In genomic region chr6:146914563-146915483, GRCh38 we compare ENCODE assay signal across 8 cellular contexts.
DNase-seq lines count a peak whose midpoint lies in the region; ATAC-seq and TF ChIP-seq lines count a peak whose summit lies in the region.

No MANE protein-coding gene starts in this region.

- H3K4me3 ChIP-seq in mucosa of rectum (ENCODE audit: low read length in 2 of 2), result no peak overlapping the region

- H3K27me3 Mint-ChIP-seq in effector memory CD8-positive, alpha-beta T cell, result peaks cover 8 to 10% of the 10 kb centered on the region in 2 donors

- H3K4me1 Mint-ChIP-seq in effector memory CD8-positive, alpha-beta T cell (ENCODE audit: low read depth in 2 of 2), result no peaks in the 10 kb centered on the region

- H3K9me3 Mint-ChIP-seq in effector memory CD8-positive, alpha-beta T cell, result no peaks in the 10 kb centered on the region

- ATAC-seq in HG03175 (IDR thresholded peaks at IDR 0.05; ENCODE audit: unreplicated experiment) (no peak), GM21526 (IDR thresholded peaks at IDR 0.05; ENCODE audit: low FRiP score, unreplicated experiment) (no peak)
- ATAC-seq in effector memory CD8-positive, alpha-beta T cell (replicated peaks), result no peak

- no peaks in the 10 kb centered on the region for H3K36me3 ChIP-seq in mucosa of rectum (ENCODE audit: control insufficient read depth in 2 of 2, insufficient read depth in 2 of 2, low read length in 2 of 2)

- CTCF ChIA-PET in HEK293T (lab: Yijun Ruan, JAX), result no interaction called here

- no peak overlapping the region for H3K27ac Mint-ChIP-seq in effector memory CD8-positive, alpha-beta T cell

- no peak overlapping the region for H3K9ac ChIP-seq in mucosa of rectum (ENCODE audit: low read depth in 1 of 2, low read length in 2 of 2)

- H3K27ac ChIP-seq in mucosa of rectum (ENCODE audit: low read depth in 2 of 2, low read length in 2 of 2), result peak overlapping the region; percentile 44 to 48

- H3K4me1 ChIP-seq in mucosa of rectum (ENCODE audit: control insufficient read depth in 2 of 2, insufficient read depth in 2 of 2, low read length in 2 of 2), result no peaks in the 10 kb centered on the region

- H3K9me3 ChIP-seq in mucosa of rectum (ENCODE audit: control insufficient read depth in 2 of 2, low read length in 2 of 2), result no peaks in the 10 kb centered on the region

- POLR2A ChIA-PET in HEK293T (lab: Yijun Ruan, JAX), result interaction anchor here (0.7 to 0.9 kb wide), 2 partner anchors 11 to 63 kb away, joined by 3 read pairs; no protein-coding TSS in a partner anchor

- DNase-seq in CD1c-positive myeloid dendritic cell (ENCODE audit: extremely low spot score) (peak; percentile 49), NCI-H446 (lab: John Stamatoyannopoulos, UW) (peak; percentile 23 to 72), dedifferentiated amniotic fluid mesenchymal stem cell (ENCODE audit: extremely low spot score) (peak; percentile 96), HEK293T (ENCODE audit: extremely low spot score) (no peak)
- no peak for DNase-seq in effector memory CD8-positive, alpha-beta T cell

- H3K27me3 ChIP-seq in mucosa of rectum (ENCODE audit: control insufficient read depth in 2 of 2, insufficient read depth in 2 of 2, low read length in 2 of 2), result no peaks in the 10 kb centered on the region

- no peaks in the 10 kb centered on the region for H3K36me3 Mint-ChIP-seq in effector memory CD8-positive, alpha-beta T cell (ENCODE audit: insufficient read depth)

- H3K4me3 Mint-ChIP-seq in effector memory CD8-positive, alpha-beta T cell, result no peak overlapping the region

TF ChIP-seq in HEK293T, 16 proteins besides CTCF, POLR2A, EP300 and RAD21:
- TF ChIP-seq BHLHE40 (IDR thresholded peaks at IDR 0.05; ENCODE audit: borderline replicate concordance) (no peak), FOXK2 (IDR thresholded peaks at IDR 0.05) (no peak), FOXM1 (IDR thresholded peaks at IDR 0.05; ENCODE audit: borderline replicate concordance) (no peak), HDGF (IDR thresholded peaks at IDR 0.05; ENCODE audit: borderline replicate concordance) (no peak), SP1 (IDR thresholded peaks at IDR 0.05) (no peak), LEF1 (IDR thresholded peaks at IDR 0.05; ENCODE audit: borderline replicate concordance) (no peak), ELF4 (IDR thresholded peaks at IDR 0.05) (no peak), L3MBTL2 (conservative IDR thresholded peaks at IDR 0.05) (no peak)

Comparison
In these comparisons a context has a peak if more than half of its experiments do, and no peak if none do; other contexts are left out.
1. DNase-seq: peak in CD1c-positive myeloid dendritic cell (single experiment), NCI-H446 (2 of 2) and dedifferentiated amniotic fluid mesenchymal stem cell (single experiment); none in HEK293T (single experiment) and effector memory CD8-positive, alpha-beta T cell (0 of 3).